Comparison of ENCODE assay signal across 28 cellular contexts in genomic region chr11:78932757-78933156, GRCh38.
"Had no signal": no experiment of that assay in that cellular context is flagged by ENCODE, and none has a peak within 500 bp of the region (broad histone marks: within the 10 kb centered on the region; RNA-seq: fewer than 3 reads in every experiment).

No MANE protein-coding gene starts in this region.

- H3K27me3 Mint-ChIP-seq: type B pancreatic cell had no signal

- H3K36me3 Mint-ChIP-seq: stimulated activated effector memory CD8-positive, alpha-beta T cell treated with anti-CD3 and anti-CD28 coated beads, Interleukin-12 subunit alpha, Interleukin-12 subunit beta, amount 100 ng/mL, for 72 hours; stimulated activated memory B cell treated with anti-CD40 and anti-IgM and Interleukin-4, amounts not matched to agents 10 μg/mL and 1 μg/mL and 100 μg/mL, for 72 hours; stimulated activated naive B cell treated with anti-CD40 and anti-IgM and Interleukin-4, amounts not matched to agents 10 μg/mL and 1 μg/mL and 100 μg/mL, for 72 hours had no signal

- H3K27ac ChIP-seq: stomach, suprapubic skin, testis, thoracic aorta, thyroid gland, tibial artery, tibial nerve, upper lobe of left lung, upper lobe of right lung, uterus, vagina had no signal

- H3K27ac Mint-ChIP-seq: stimulated activated effector memory CD8-positive, alpha-beta T cell treated with anti-CD3 and anti-CD28 coated beads, Interleukin-12 subunit alpha, Interleukin-12 subunit beta, amount 100 ng/mL, for 72 hours; stimulated activated memory B cell treated with anti-CD40 and anti-IgM and Interleukin-4, amounts not matched to agents 10 μg/mL and 1 μg/mL and 100 μg/mL, for 72 hours; stimulated activated naive B cell treated with anti-CD40 and anti-IgM and Interleukin-4, amounts not matched to agents 10 μg/mL and 1 μg/mL and 100 μg/mL, for 72 hours; stimulated activated naive CD8-positive, alpha-beta T cell treated with anti-CD3 and anti-CD28 coated beads, Interleukin-15, Interleukin-2, amounts not matched to agents 100 ng/mL and 50 ng/mL, for 24 hours; type B pancreatic cell had no signal

- H3K27me3 ChIP-seq: stomach, testis, thyroid gland, tibial artery, tibial nerve, transverse colon, upper lobe of left lung, upper lobe of right lung, uterus, vagina had no signal

- H3K4me1 Mint-ChIP-seq: stimulated activated effector memory CD8-positive, alpha-beta T cell treated with anti-CD3 and anti-CD28 coated beads, Interleukin-12 subunit alpha, Interleukin-12 subunit beta, amount 100 ng/mL, for 72 hours; stimulated activated memory B cell treated with anti-CD40 and anti-IgM and Interleukin-4, amounts not matched to agents 10 μg/mL and 1 μg/mL and 100 μg/mL, for 72 hours; stimulated activated naive B cell treated with anti-CD40 and anti-IgM and Interleukin-4, amounts not matched to agents 10 μg/mL and 1 μg/mL and 100 μg/mL, for 72 hours; stimulated activated naive CD8-positive, alpha-beta T cell treated with anti-CD3 and anti-CD28 coated beads, Interleukin-15, amount 100 ng/mL, for 72 hours had no signal

- H3K9me3 ChIP-seq: stomach, suprapubic skin, testis, thoracic aorta, thyroid gland, tibial artery, tibial nerve, transverse colon, upper lobe of left lung, upper lobe of right lung, uterus, vagina had no signal

- H3K4me3 ChIP-seq: stomach, suprapubic skin, testis, thoracic aorta, thyroid gland, tibial artery, tibial nerve, transverse colon, upper lobe of left lung, upper lobe of right lung, uterus, vagina had no signal

- H3K4me3 Mint-ChIP-seq: stimulated activated effector memory CD8-positive, alpha-beta T cell treated with anti-CD3 and anti-CD28 coated beads, Interleukin-12 subunit alpha, Interleukin-12 subunit beta, amount 100 ng/mL, for 72 hours; stimulated activated memory B cell treated with anti-CD40 and anti-IgM and Interleukin-4, amounts not matched to agents 10 μg/mL and 1 μg/mL and 100 μg/mL, for 72 hours; stimulated activated naive B cell treated with anti-CD40 and anti-IgM and Interleukin-4, amounts not matched to agents 10 μg/mL and 1 μg/mL and 100 μg/mL, for 72 hours; stimulated activated naive CD8-positive, alpha-beta T cell treated with anti-CD3 and anti-CD28 coated beads, Interleukin-15, amount 100 ng/mL, for 72 hours; stimulated activated naive CD8-positive, alpha-beta T cell treated with anti-CD3 and anti-CD28 coated beads, Interleukin-15, Interleukin-2, amounts not matched to agents 100 ng/mL and 50 ng/mL, for 24 hours; type B pancreatic cell had no signal

- ATAC-seq: stimulated activated effector memory CD8-positive, alpha-beta T cell treated with anti-CD3 and anti-CD28 coated beads, Interleukin-12 subunit alpha, Interleukin-12 subunit beta, amount 100 ng/mL, for 72 hours; stimulated activated memory B cell treated with anti-CD40 and anti-IgM and Interleukin-4, amounts not matched to agents 10 μg/mL and 1 μg/mL and 100 μg/mL, for 72 hours; stimulated activated naive B cell treated with anti-CD40 and anti-IgM and Interleukin-4, amounts not matched to agents 10 μg/mL and 1 μg/mL and 100 μg/mL, for 72 hours; stimulated activated naive CD8-positive, alpha-beta T cell treated with anti-CD3 and anti-CD28 coated beads, Interleukin-15, amount 100 ng/mL, for 72 hours; stimulated activated naive CD8-positive, alpha-beta T cell treated with anti-CD3 and anti-CD28 coated beads, Interleukin-15, Interleukin-2, amounts not matched to agents 100 U/mL and 50 U/mL, for 24 hours; upper lobe of right lung had no signal

- H3K9me3 Mint-ChIP-seq: stimulated activated effector memory CD8-positive, alpha-beta T cell treated with anti-CD3 and anti-CD28 coated beads, Interleukin-12 subunit alpha, Interleukin-12 subunit beta, amount 100 ng/mL, for 72 hours; stimulated activated memory B cell treated with anti-CD40 and anti-IgM and Interleukin-4, amounts not matched to agents 10 μg/mL and 1 μg/mL and 100 μg/mL, for 72 hours; stimulated activated naive B cell treated with anti-CD40 and anti-IgM and Interleukin-4, amounts not matched to agents 10 μg/mL and 1 μg/mL and 100 μg/mL, for 72 hours; stimulated activated naive CD8-positive, alpha-beta T cell treated with anti-CD3 and anti-CD28 coated beads, Interleukin-15, amount 100 ng/mL, for 72 hours; stimulated activated naive CD8-positive, alpha-beta T cell treated with anti-CD3 and anti-CD28 coated beads, Interleukin-15, Interleukin-2, amounts not matched to agents 100 ng/mL and 50 ng/mL, for 24 hours; type B pancreatic cell had no signal

- DNase-seq: stimulated activated CD4-positive, alpha-beta T cell treated with anti-CD3 and anti-CD28 coated beads, Interleukin-2, amount 100 ng/mL, for 48 hours; stimulated activated CD4-positive, alpha-beta T cell treated with anti-CD3 and anti-CD28 coated beads, Interleukin-4, amount 100 ng/mL, for 1 hour; stimulated activated CD4-positive, alpha-beta T cell treated with anti-CD3 and anti-CD28 coated beads, Interleukin-4, amount 100 ng/mL, for 24 hours; stimulated activated CD4-positive, alpha-beta T cell treated with anti-CD3 and anti-CD28 coated beads, Interleukin-4, amount 100 ng/mL, for 4 hours; stimulated activated CD8-positive, alpha-beta memory T cell treated with anti-CD3 and anti-CD28 coated beads, Interleukin-4, amount 100 ng/mL, for 48 hours; stimulated activated naive B cell treated with anti-CD40 and anti-IgM and Interleukin-4, amounts not matched to agents 10 μg/mL and 1 μg/mL and 100 μg/mL, for 72 hours; stimulated activated naive CD4-positive, alpha-beta T cell; stimulated activated naive CD4-positive, alpha-beta T cell treated with Interleukin-2 at 50 U/mL for 16 hours; stimulated activated naive CD8-positive, alpha-beta T cell treated with anti-CD3 and anti-CD28 coated beads, Interleukin-15, amount 100 ng/mL, for 72 hours; stimulated activated naive CD8-positive, alpha-beta T cell treated with anti-CD3 and anti-CD28 coated beads, Interleukin-15, Interleukin-2, amounts not matched to agents 100 U/mL and 50 U/mL, for 24 hours; stomach; substantia nigra; testis; thyroid gland; tibial artery; transverse colon; trophoblast cell; upper lobe of right lung; uterus had no signal

- H3K36me3 ChIP-seq: stomach, suprapubic skin, thoracic aorta, thyroid gland, tibial artery, tibial nerve, transverse colon, upper lobe of left lung, upper lobe of right lung, uterus, vagina had no signal

- H3K4me1 ChIP-seq: suprapubic skin, testis, tibial artery, tibial nerve, transverse colon, uterus, vagina had no signal
